ENCODE assay signal across 19 cellular contexts in genomic region chr11:46902694-46903093, GRCh38. TPM values are rescaled to one million over a fixed set of nuclear protein-coding genes. Genes with fewer than 3 reads are reported as not detected.
DNase-seq lines count a peak whose midpoint lies in the region; ATAC-seq and TF ChIP-seq lines count a peak whose summit lies in the region.
"Had no signal": no experiment of that assay in that cellular context is flagged by ENCODE, and none has a peak within 500 bp of the region (broad histone marks: within the 10 kb centered on the region; RNA-seq: fewer than 3 reads in every experiment).

No MANE protein-coding gene starts in this region.

- H3K9me3 Mint-ChIP-seq in nephron progenitor cell (peaks cover 10% of the 10 kb centered on the region), immature natural killer cell (no peaks in the 10 kb centered on the region)
- H3K9me3 Mint-ChIP-seq in activated naive CD4-positive, alpha-beta T cell treated with anti-CD3 and anti-CD28 coated beads, Interleukin-2, amount 50 U/mL, for 72 hours, result no peaks in the 10 kb centered on the region

- no peaks in the 10 kb centered on the region for H3K9me3 ChIP-seq in thyroid gland
- H3K9me3 ChIP-seq: A549, BE2C, HAP-1, SJSA1 had no signal

- peaks cover 0 to 10% of the 10 kb centered on the region in 2 donors for H3K4me1 ChIP-seq in thyroid gland
- H3K4me1 ChIP-seq: A549, BE2C had no signal

- H3K4me3 ChIP-seq in thyroid gland (replicated peaks in 1 of 3), result no peak overlapping the region
- H3K4me3 ChIP-seq: A549, HAP-1, SJSA1 had no signal

- H3K36me3 Mint-ChIP-seq in nephron progenitor cell (ENCODE audit: low read depth) (peaks cover 55% of the 10 kb centered on the region), immature natural killer cell (no peaks in the 10 kb centered on the region)
- H3K36me3 Mint-ChIP-seq in activated naive CD4-positive, alpha-beta T cell treated with anti-CD3 and anti-CD28 coated beads, Interleukin-2, amount 50 U/mL, for 72 hours, result no peaks in the 10 kb centered on the region

- ATAC-seq in GM21360 (IDR thresholded peaks at IDR 0.05; ENCODE audit: unreplicated experiment), result no peak
- no peak for ATAC-seq in activated naive CD4-positive, alpha-beta T cell treated with anti-CD3 and anti-CD28 coated beads, Interleukin-2, amount 50 U/mL, for 72 hours

- no peaks in the 10 kb centered on the region for H3K27me3 Mint-ChIP-seq in nephron progenitor cell (ENCODE audit: low read depth, poor library complexity)
- peaks cover 0 to 10% (median 2%) of the 10 kb centered on the region in 3 donors for H3K27me3 Mint-ChIP-seq in immature natural killer cell (ENCODE audit: low read depth in 3 of 3)

- H3K27me3 ChIP-seq in thyroid gland, result no peaks in the 10 kb centered on the region
- H3K27me3 ChIP-seq: BE2C, SJSA1 had no signal

- TF ChIP-seq CTCF in nephron progenitor cell (IDR thresholded peaks at IDR 0.05), result no peak
- no peak for TF ChIP-seq CTCF in thyroid gland (IDR thresholded peaks at IDR 0.05)

- TF ChIP-seq POLR2A in thyroid gland (IDR thresholded peaks at IDR 0.05), result no peak

- WGBS in thyroid gland, 2 donors, result 37 to 39% methylated on average over 5 to 6 of the region's 6 CpGs

- H3K36me3 ChIP-seq in thyroid gland, result no peaks in the 10 kb centered on the region
- H3K36me3 ChIP-seq: BE2C, SJSA1 had no signal

- peaks cover 40% of the 10 kb centered on the region for H3K4me1 Mint-ChIP-seq in nephron progenitor cell
- H3K4me1 Mint-ChIP-seq in immature natural killer cell, result no peaks in the 10 kb centered on the region

- H3K27ac ChIP-seq in caudate nucleus (ENCODE audit: low read depth, low read length) (peak overlapping the region; percentile 97), thyroid gland (no peak overlapping the region)
- H3K27ac ChIP-seq: A549, KMS-11, SJSA1 had no signal

- H3K4me3 Mint-ChIP-seq in nephron progenitor cell, result no peak overlapping the region
- H3K4me3 Mint-ChIP-seq in immature natural killer cell, result no peak overlapping the region

- DNase-seq in DMS79 treated with DMSO at 0.1 percent for 48 hours (lab: John Stamatoyannopoulos, UW) (peak; percentile 61), caudate nucleus (lab: John Stamatoyannopoulos, UW) (no peak), nephron progenitor cell (no peak), thyroid gland (peak; percentile 16 to 25), immature natural killer cell (no peak)
- no peak for DNase-seq in activated naive CD4-positive, alpha-beta T cell treated with anti-CD3 and anti-CD28 coated beads, Interleukin-2, amount 50 U/mL, for 72 hours (ENCODE audit: low spot score in 2 of 2)
- DNase-seq: BE2C, DMS53, IMR-90, NCI-H1694, NCI-H2081 treated with DMSO at 0.1 percent for 48 hours, NCI-H446 treated with DMSO at 0.1 percent for 48 hours, NCI-H526 treated with DMSO at 0.1 percent for 48 hours, OCI-M1 had no signal

- H3K27ac Mint-ChIP-seq in nephron progenitor cell (peak overlapping the region; percentile 70), immature natural killer cell (no peak overlapping the region)
- no peak overlapping the region for H3K27ac Mint-ChIP-seq in activated naive CD4-positive, alpha-beta T cell treated with anti-CD3 and anti-CD28 coated beads, Interleukin-2, amount 50 U/mL, for 72 hours

- intact Hi-C loops in thyroid gland (cut with DNase I), result no loop called here

RNA-seq across cellular contexts. Expression of gene LRP4, which starts 15.7 kb away (rescaled TPM):
- total RNA-seq in thyroid gland, result 10 to 100 TPM in 1 of 4 donors, 1 to 10 TPM in 3; 2.8 to 10.3 (median 7.4) TPM
- under 1 TPM in 1 of 2 donors, not detected in 1; 0.18 TPM for total RNA-seq in activated naive CD4-positive, alpha-beta T cell treated with anti-CD3 and anti-CD28 coated beads, Interleukin-2, amount 50 U/mL, for 72 hours
- not detected for polyA plus RNA-seq in immature natural killer cell

RNA-seq across cellular contexts. Expression of gene CSTPP1, which starts 33.9 kb away (rescaled TPM):
- 10 to 100 TPM; 29.4 to 65.8 (median 45.7) TPM for total RNA-seq in thyroid gland
- total RNA-seq in activated naive CD4-positive, alpha-beta T cell treated with anti-CD3 and anti-CD28 coated beads, Interleukin-2, amount 50 U/mL, for 72 hours, result 10 to 100 TPM; 12.5 to 29.2 TPM
- polyA plus RNA-seq in immature natural killer cell, result 10 to 100 TPM; 13.2 to 24.1 (median 22.0) TPM

RNA-seq across cellular contexts. Expression of gene CKAP5, which starts 56.6 kb away (rescaled TPM):
- 10 to 100 TPM; 25.3 to 30.1 (median 26.8) TPM for total RNA-seq in thyroid gland
- 100 to 1,000 TPM; 160 to 188 TPM for total RNA-seq in activated naive CD4-positive, alpha-beta T cell treated with anti-CD3 and anti-CD28 coated beads, Interleukin-2, amount 50 U/mL, for 72 hours
- 10 to 100 TPM in 1 of 3 donors, 1 to 10 TPM in 2; 9.1 to 22.1 (median 9.4) TPM for polyA plus RNA-seq in immature natural killer cell

Comparison
In these comparisons a context has a peak if more than half of its experiments do, and no peak if none do; other contexts are left out.
1. DNase-seq: peak in DMS79 treated with DMSO at 0.1 percent for 48 hours (single experiment) and thyroid gland (2 of 2); none in caudate nucleus (0 of 61), nephron progenitor cell (single experiment), activated naive CD4-positive, alpha-beta T cell treated with anti-CD3 and anti-CD28 coated beads, Interleukin-2, amount 50 U/mL, for 72 hours (0 of 2) and immature natural killer cell (0 of 3).
2. RNA of gene CKAP5, which starts 56.6 kb away (total RNA-seq): 160 to 188 TPM in activated naive CD4-positive, alpha-beta T cell treated with anti-CD3 and anti-CD28 coated beads, Interleukin-2, amount 50 U/mL, for 72 hours; 25.3 to 30.1 TPM in thyroid gland; every median in the first group is over 4 times any median in the second.